ENCODE assay signal across 9 cellular contexts in genomic region chr9:6632516-6633328, GRCh38. TPM values are rescaled to one million over a fixed set of nuclear protein-coding genes. Genes with fewer than 3 reads are reported as not detected.
DNase-seq lines count a peak whose midpoint lies in the region; ATAC-seq and TF ChIP-seq lines count a peak whose summit lies in the region.
"Had no signal": no experiment of that assay in that cellular context is flagged by ENCODE, and none has a peak within 500 bp of the region (broad histone marks: within the 10 kb centered on the region; RNA-seq: fewer than 3 reads in every experiment).

No MANE protein-coding gene starts in this region.

- no peak for TF ChIP-seq CTCF in Calu3 (IDR thresholded peaks at IDR 0.05; ENCODE audit: unreplicated experiment)

- ATAC-seq in GM19397 (IDR thresholded peaks at IDR 0.05; ENCODE audit: unreplicated experiment): peak; percentile 88
- ATAC-seq in HG03060 (IDR thresholded peaks at IDR 0.05; ENCODE audit: low read depth, unreplicated experiment): peak; percentile 77

- peak; percentile 8 for DNase-seq in Calu3
- peak; percentile 61 for DNase-seq in ecto neural progenitor cell (ENCODE audit: low spot score)
- DNase-seq in DMS79 (lab: John Stamatoyannopoulos, UW): no peak
- DNase-seq in SW 1271 (lab: John Stamatoyannopoulos, UW): no peak
- DNase-seq in anterior cingulate cortex (lab: John Stamatoyannopoulos, UW): no peak
- no peak for DNase-seq in NCI-H446 treated with DMSO at 0.1 percent for 48 hours (lab: John Stamatoyannopoulos, UW)
- DNase-seq: Karpas-422 had no signal

- H3K27me3 Mint-ChIP-seq in Calu3 (ENCODE audit: unreplicated experiment): no peaks in the 10 kb centered on the region

- H3K4me1 Mint-ChIP-seq in Calu3 (ENCODE audit: low read depth, unreplicated experiment): peaks cover 12% of the 10 kb centered on the region

- H3K36me3 Mint-ChIP-seq in Calu3 (ENCODE audit: insufficient read depth, unreplicated experiment): no peaks in the 10 kb centered on the region

- H3K9me3 Mint-ChIP-seq in Calu3 (ENCODE audit: low read depth, unreplicated experiment): no peaks in the 10 kb centered on the region

- no peak overlapping the region for H3K27ac Mint-ChIP-seq in Calu3 (ENCODE audit: unreplicated experiment)

- intact Hi-C loops in Calu3 (cut with micrococcal nuclease; ENCODE audit: unreplicated experiment): no loop called here

- no peak overlapping the region for H3K4me3 Mint-ChIP-seq in Calu3 (ENCODE audit: low read depth, unreplicated experiment)

- BruUV-seq in Calu3 (replicated peaks; lab: Mats Ljungman, UMichigan): no TSS peak

- CTCF ChIA-PET in Calu3 (lab: Charles Lee): no interaction called here

RNA-seq across cellular contexts. Expression of gene GLDC, which starts 12.8 kb away (rescaled TPM):
- total RNA-seq in Calu3 (2022): 5.1 and 8.0 TPM in 2 replicates

Comparison
In these comparisons a context has a peak if more than half of its experiments do, and no peak if none do; other contexts are left out.
1. DNase-seq: peak in Calu3 (single experiment) and ecto neural progenitor cell (single experiment); none in DMS79 (single experiment), SW 1271 (0 of 2), anterior cingulate cortex (0 of 58) and NCI-H446 treated with DMSO at 0.1 percent for 48 hours (single experiment).